In genomic region chr7:81924494-81924893, GRCh38 we compare ENCODE assay signal across 29 cellular contexts.
DNase-seq lines count a peak whose midpoint lies in the region; ATAC-seq and TF ChIP-seq lines count a peak whose summit lies in the region.
"Had no signal": no experiment of that assay in that cellular context is flagged by ENCODE, and none has a peak within 500 bp of the region (broad histone marks: within the 10 kb centered on the region; RNA-seq: fewer than 3 reads in every experiment).

No MANE protein-coding gene starts in this region.

- peak; percentile 20 for ATAC-seq in activated CD8-positive, alpha-beta T cell treated with anti-CD3 and anti-CD28 coated beads for 36 hours
- ATAC-seq in activated CD8-positive, alpha-beta T cell treated with anti-CD3 and anti-CD28 coated beads, Interleukin-2, amount 10 ng/mL, durations not matched to agents 7 days and 5 days: no peak
- ATAC-seq in HG02973 (IDR thresholded peaks at IDR 0.05; ENCODE audit: unreplicated experiment): peak; percentile 49
- ATAC-seq: left lobe of liver, Panc1 had no signal

- H3K36me3 Mint-ChIP-seq in activated CD8-positive, alpha-beta T cell treated with anti-CD3 and anti-CD28 coated beads for 36 hours (ENCODE audit: low read depth): no peaks in the 10 kb centered on the region
- no peaks in the 10 kb centered on the region for H3K36me3 Mint-ChIP-seq in activated CD8-positive, alpha-beta T cell treated with anti-CD3 and anti-CD28 coated beads, Interleukin-2, amount 10 ng/mL, durations not matched to agents 7 days and 5 days (ENCODE audit: low read depth)

- peaks cover under 1% of the 10 kb centered on the region for H3K9me3 Mint-ChIP-seq in activated CD8-positive, alpha-beta T cell treated with anti-CD3 and anti-CD28 coated beads for 36 hours
- H3K9me3 Mint-ChIP-seq in activated CD8-positive, alpha-beta T cell treated with anti-CD3 and anti-CD28 coated beads, Interleukin-2, amount 10 ng/mL, durations not matched to agents 7 days and 5 days (ENCODE audit: insufficient read depth): peaks cover under 1% of the 10 kb centered on the region
- H3K9me3 Mint-ChIP-seq: activated naive CD4-positive, alpha-beta T cell treated with anti-CD3 and anti-CD28 coated beads for 36 hours had no signal

- intact Hi-C loops in activated CD8-positive, alpha-beta T cell treated with anti-CD3 and anti-CD28 coated beads for 36 hours (cut with micrococcal nuclease): no loop called here

- no peaks in the 10 kb centered on the region for H3K4me1 Mint-ChIP-seq in activated CD8-positive, alpha-beta T cell treated with anti-CD3 and anti-CD28 coated beads for 36 hours (ENCODE audit: low read depth)
- H3K4me1 Mint-ChIP-seq in activated CD8-positive, alpha-beta T cell treated with anti-CD3 and anti-CD28 coated beads, Interleukin-2, amount 10 ng/mL, durations not matched to agents 7 days and 5 days (ENCODE audit: low read depth): no peaks in the 10 kb centered on the region

- CTCF ChIA-PET in activated CD8-positive, alpha-beta T cell treated with anti-CD3 and anti-CD28 coated beads for 36 hours (lab: Charles Lee): no interaction called here
- CTCF ChIA-PET in activated CD8-positive, alpha-beta T cell treated with anti-CD3 and anti-CD28 coated beads, Interleukin-2, amount 10 ng/mL, durations not matched to agents 7 days and 5 days (lab: Charles Lee): no interaction called here

- H3K27ac Mint-ChIP-seq in activated CD8-positive, alpha-beta T cell treated with anti-CD3 and anti-CD28 coated beads for 36 hours: no peak overlapping the region
- no peak overlapping the region for H3K27ac Mint-ChIP-seq in activated CD8-positive, alpha-beta T cell treated with anti-CD3 and anti-CD28 coated beads, Interleukin-2, amount 10 ng/mL, durations not matched to agents 7 days and 5 days
- H3K27ac Mint-ChIP-seq: activated naive CD4-positive, alpha-beta T cell treated with anti-CD3 and anti-CD28 coated beads for 36 hours; CD14-positive monocyte had no signal

- POLR2A ChIA-PET in activated CD8-positive, alpha-beta T cell treated with anti-CD3 and anti-CD28 coated beads for 36 hours (lab: Charles Lee): no interaction called here
- POLR2A ChIA-PET in activated CD8-positive, alpha-beta T cell treated with anti-CD3 and anti-CD28 coated beads, Interleukin-2, amount 10 ng/mL, durations not matched to agents 7 days and 5 days (lab: Charles Lee): no interaction called here

- H3K27me3 Mint-ChIP-seq in activated CD8-positive, alpha-beta T cell treated with anti-CD3 and anti-CD28 coated beads for 36 hours: no peaks in the 10 kb centered on the region
- no peaks in the 10 kb centered on the region for H3K27me3 Mint-ChIP-seq in activated CD8-positive, alpha-beta T cell treated with anti-CD3 and anti-CD28 coated beads, Interleukin-2, amount 10 ng/mL, durations not matched to agents 7 days and 5 days (ENCODE audit: low read depth)

- no peak for TF ChIP-seq CTCF in activated CD8-positive, alpha-beta T cell treated with anti-CD3 and anti-CD28 coated beads for 36 hours (IDR thresholded peaks at IDR 0.05)
- no peak for TF ChIP-seq CTCF in GM20000 (IDR thresholded peaks at IDR 0.05; ENCODE audit: extremely low read depth, missing control alignments)

- no peak for DNase-seq in activated CD8-positive, alpha-beta T cell treated with anti-CD3 and anti-CD28 coated beads for 36 hours
- no peak for DNase-seq in activated CD8-positive, alpha-beta T cell treated with anti-CD3 and anti-CD28 coated beads, Interleukin-2, amount 10 ng/mL, durations not matched to agents 7 days and 5 days
- DNase-seq in GM20000 (ENCODE audit: low spot score) (peak; percentile 6), NCI-H2171 (lab: John Stamatoyannopoulos, UW) (no peak), EL (no peak), germinal center (ENCODE audit: low spot score) (no peak)
- no peak for DNase-seq in activated CD4-positive, CD25-positive, alpha-beta regulatory T cell (lab: John Stamatoyannopoulos, UW)
- DNase-seq: activated CD4-positive, alpha-beta T cell treated with anti-CD3 and anti-CD28 coated beads for 48 hours; activated naive CD4-positive, alpha-beta T cell treated with anti-CD3 and anti-CD28 coated beads for 36 hours; amniotic stem cell; brain microvascular endothelial cell; DMS79 treated with DMSO at 0.1 percent for 48 hours; dorsolateral prefrontal cortex; hypothalamus; IMR-90; NCI-H1092 treated with DMSO at 0.1 percent for 48 hours; NCI-H187 treated with DMSO at 0.1 percent for 48 hours; NCI-H526; NK-92 treated with Interleukin-12 subunit alpha and Interleukin-12 subunit beta, amount 100 ng/mL, for 24 hours; nucleus accumbens; SIG-M5; stimulated activated CD4-positive, alpha-beta T cell treated with anti-CD3 and anti-CD28 coated beads, Interleukin-15, amount 100 ng/mL, for 24 hours; stimulated activated naive CD4-positive, alpha-beta T cell; T-helper 9 cell; testis had no signal

- H3K4me3 Mint-ChIP-seq in activated CD8-positive, alpha-beta T cell treated with anti-CD3 and anti-CD28 coated beads for 36 hours: no peak overlapping the region
- no peak overlapping the region for H3K4me3 Mint-ChIP-seq in activated CD8-positive, alpha-beta T cell treated with anti-CD3 and anti-CD28 coated beads, Interleukin-2, amount 10 ng/mL, durations not matched to agents 7 days and 5 days
- H3K4me3 Mint-ChIP-seq: activated naive CD4-positive, alpha-beta T cell treated with anti-CD3 and anti-CD28 coated beads for 36 hours; CD14-positive monocyte had no signal
